In genomic region chr3:40237892-40238571, GRCh38 we compare ENCODE assay signal across 12 cellular contexts.
DNase-seq lines count a peak whose midpoint lies in the region; ATAC-seq, FAIRE-seq and TF ChIP-seq lines count a peak whose summit lies in the region.
"Had no signal": no experiment of that assay in that cellular context is flagged by ENCODE, and none has a peak within 500 bp of the region (broad histone marks: within the 10 kb centered on the region; RNA-seq: fewer than 3 reads in every experiment).

No MANE protein-coding gene starts in this region.

- H3K4me3 ChIP-seq in fibroblast of mammary gland (ENCODE audit: control insufficient read depth, low read depth, low read length): no peak overlapping the region
- no peak overlapping the region for H3K4me3 ChIP-seq in HepG2 (replicated peaks in 1 of 3; ENCODE audit: insufficient read depth in 1 of 3, low read depth in 2 of 3, low read length in 3 of 3)
- no peak overlapping the region for H3K4me3 ChIP-seq in gastroesophageal sphincter
- H3K4me3 ChIP-seq in effector memory CD4-positive, alpha-beta T cell (ENCODE audit: insufficient read depth, low read depth, low read length, poor library complexity, severe bottlenecking): no peak overlapping the region
- H3K4me3 ChIP-seq: BLaER1 treated with 17β-estradiol and CSF1 and Interleukin-3, amounts not matched to agents 10 nM and 100 nM; gastrocnemius medialis had no signal

- TF ChIP-seq POLR2A in HepG2 (IDR thresholded peaks at IDR 0.05; ENCODE audit: insufficient read depth in 1 of 2, low read depth in 2 of 2, low read length in 2 of 2) (no peak), gastroesophageal sphincter (IDR thresholded peaks at IDR 0.05) (no peak)

- H3K27ac ChIP-seq in HepG2 (ENCODE audit: extremely low read length, insufficient read depth, low read length): no peak overlapping the region
- no peak overlapping the region for H3K27ac ChIP-seq in gastroesophageal sphincter
- H3K27ac ChIP-seq in effector memory CD4-positive, alpha-beta T cell (ENCODE audit: insufficient read depth, low read length, poor library complexity, severe bottlenecking): no peak overlapping the region
- H3K27ac ChIP-seq: BLaER1 treated with 17β-estradiol and CSF1 and Interleukin-3, amounts not matched to agents 10 nM and 100 nM; gastrocnemius medialis had no signal

- no peak for TF ChIP-seq EP300 in HepG2 (IDR thresholded peaks at IDR 0.05; ENCODE audit: low read depth in 2 of 2, low read length in 2 of 2)
- no peak for TF ChIP-seq EP300 in HepG2 (CRISPR knock-in tag; IDR thresholded peaks at IDR 0.05; ENCODE audit: borderline replicate concordance)
- no peak for TF ChIP-seq EP300 in gastroesophageal sphincter (IDR thresholded peaks at IDR 0.05)

- no peaks in the 10 kb centered on the region for H3K36me3 ChIP-seq in HepG2 (replicated peaks in 1 of 2; ENCODE audit: control insufficient read depth in 1 of 2, insufficient read depth in 2 of 2, low read length in 2 of 2)
- peaks cover 0 to 21% of the 10 kb centered on the region in 2 donors for H3K36me3 ChIP-seq in gastroesophageal sphincter
- no peaks in the 10 kb centered on the region for H3K36me3 ChIP-seq in effector memory CD4-positive, alpha-beta T cell (ENCODE audit: control insufficient read depth, insufficient read depth, low read length)
- H3K36me3 ChIP-seq: BLaER1 treated with 17β-estradiol and CSF1 and Interleukin-3, amounts not matched to agents 10 nM and 100 nM; gastrocnemius medialis had no signal

- peak; percentile 11 for DNase-seq in AG08395 (ENCODE audit: low spot score)
- peak; percentile 16 for DNase-seq in RKO (ENCODE audit: low spot score)
- peak; percentile 30 for DNase-seq in fibroblast of mammary gland (ENCODE audit: low read depth)
- no peak for DNase-seq in HepG2 (ENCODE audit: low spot score)
- DNase-seq in NCI-H1694 treated with DMSO at 0.1 percent for 48 hours (lab: John Stamatoyannopoulos, UW): no peak
- no peak for DNase-seq in effector memory CD4-positive, alpha-beta T cell
- no peak for DNase-seq in RPMI8226
- DNase-seq: activated CD4-positive, alpha-beta T cell treated with anti-CD3 and anti-CD28 coated beads for 36 hours; gastrocnemius medialis; NCI-H1092 had no signal

- CTCF ChIA-PET in HepG2 (lab: Yijun Ruan, JAX; ENCODE audit: low intra/inter-chr PET ratio, low total read pairs): no interaction called here

- in situ Hi-C loops in HepG2 (cut with HindIII; ENCODE audit: extremely low pct_ligation_motif_present, low pct_unique_long_range_greater_than_20kb): no loop called here

- H3K4me2 ChIP-seq in HepG2 (ENCODE audit: low read depth, low read length): no peak overlapping the region
- H3K4me2 ChIP-seq: BLaER1 treated with 17β-estradiol and CSF1 and Interleukin-3, amounts not matched to agents 10 nM and 100 nM had no signal

- no peaks in the 10 kb centered on the region for H3K79me2 ChIP-seq in HepG2 (ENCODE audit: insufficient read depth, low read length)

- 71% methylated on average over 8 of the region's 8 CpGs for WGBS in HepG2 (ENCODE audit: low lambda C conversion rate)
- WGBS in gastroesophageal sphincter (ENCODE audit: low coverage in 1 of 2), 2 donors: 37 to 82% methylated on average over 4 of the region's 8 CpGs

- no peaks in the 10 kb centered on the region for H3K27me3 ChIP-seq in HepG2 (ENCODE audit: control insufficient read depth in 1 of 2, insufficient read depth in 2 of 2, low read length in 2 of 2)
- H3K27me3 ChIP-seq in gastroesophageal sphincter: no peaks in the 10 kb centered on the region
- no peaks in the 10 kb centered on the region for H3K27me3 ChIP-seq in effector memory CD4-positive, alpha-beta T cell (replicated peaks; ENCODE audit: control insufficient read depth, insufficient read depth, low read length, poor library complexity, severe bottlenecking)
- H3K27me3 ChIP-seq: BLaER1 treated with 17β-estradiol and CSF1 and Interleukin-3, amounts not matched to agents 10 nM and 100 nM; gastrocnemius medialis had no signal

- H4K20me1 ChIP-seq in HepG2 (ENCODE audit: insufficient read depth, low read length): no peaks in the 10 kb centered on the region
- H4K20me1 ChIP-seq: BLaER1 treated with 17β-estradiol and CSF1 and Interleukin-3, amounts not matched to agents 10 nM and 100 nM had no signal

- H3K9ac ChIP-seq in HepG2 (ENCODE audit: insufficient read depth, low read depth, low read length): no peak overlapping the region
- H3K9ac ChIP-seq: BLaER1 treated with 17β-estradiol and CSF1 and Interleukin-3, amounts not matched to agents 10 nM and 100 nM had no signal

- POLR2A ChIA-PET in HepG2 (lab: Yijun Ruan, JAX): no interaction called here

- no peak for FAIRE-seq in HepG2 (lab: Jason Lieb, UNC)

- H3K9me3 ChIP-seq in HepG2 (ENCODE audit: low read length): no peaks in the 10 kb centered on the region
- H3K9me3 ChIP-seq in gastroesophageal sphincter: no peaks in the 10 kb centered on the region
- no peaks in the 10 kb centered on the region for H3K9me3 ChIP-seq in effector memory CD4-positive, alpha-beta T cell (ENCODE audit: control insufficient read depth, low read length)
- H3K9me3 ChIP-seq: gastrocnemius medialis had no signal

- no peak for TF ChIP-seq RAD21 in HepG2 (CRISPR knock-in tag; IDR thresholded peaks at IDR 0.05)

- no peaks in the 10 kb centered on the region for H3K4me1 ChIP-seq in HepG2 (ENCODE audit: insufficient read depth, low read length)
- no peaks in the 10 kb centered on the region for H3K4me1 ChIP-seq in gastroesophageal sphincter
- H3K4me1 ChIP-seq in effector memory CD4-positive, alpha-beta T cell (ENCODE audit: control insufficient read depth, insufficient read depth, low read length, poor library complexity, severe bottlenecking): no peaks in the 10 kb centered on the region
- H3K4me1 ChIP-seq: BLaER1 treated with 17β-estradiol and CSF1 and Interleukin-3, amounts not matched to agents 10 nM and 100 nM; gastrocnemius medialis had no signal

- peak; percentile 89 for ATAC-seq in HepG2
- ATAC-seq in gastroesophageal sphincter: no peak
- ATAC-seq: activated CD4-positive, alpha-beta T cell treated with anti-CD3 and anti-CD28 coated beads for 36 hours; gastrocnemius medialis had no signal

- no peak overlapping the region for H2AFZ ChIP-seq in HepG2 (ENCODE audit: low read length)

- peak; percentile 32 for TF ChIP-seq CTCF in fibroblast of mammary gland (conservative IDR thresholded peaks at IDR 0.05; ENCODE audit: control insufficient read depth, insufficient read depth, low read depth, low read length)
- TF ChIP-seq CTCF in HepG2 (CRISPR knock-in tag; IDR thresholded peaks at IDR 0.05): no peak
- no peak for TF ChIP-seq CTCF in gastroesophageal sphincter (IDR thresholded peaks at IDR 0.05)

- intact Hi-C loops in HepG2 (cut with micrococcal nuclease; ENCODE audit: unreplicated experiment): no loop called here

- BruUV-seq in HepG2 (replicated peaks; lab: Mats Ljungman, UMichigan): no TSS peak

TF ChIP-seq in HepG2, 621 proteins besides CTCF, POLR2A, EP300 and RAD21 (continues in another document):
- TF ChIP-seq HMG20B (CRISPR knock-in tag; conservative IDR thresholded peaks at IDR 0.05): no peak
- no peak for TF ChIP-seq ZNF468 (CRISPR knock-in tag; IDR thresholded peaks at IDR 0.05)
- TF ChIP-seq SP2 (CRISPR knock-in tag; IDR thresholded peaks at IDR 0.05): no peak
- TF ChIP-seq ZBTB33 (CRISPR knock-in tag; IDR thresholded peaks at IDR 0.05): no peak
- no peak for TF ChIP-seq BORCS8-MEF2B (CRISPR knock-in tag; IDR thresholded peaks at IDR 0.05)
- TF ChIP-seq NFE2L1 (CRISPR knock-in tag; IDR thresholded peaks at IDR 0.05; ENCODE audit: borderline replicate concordance): no peak
- no peak for TF ChIP-seq TGIF2 (CRISPR knock-in tag; IDR thresholded peaks at IDR 0.05)
- no peak for TF ChIP-seq ZNF34 (CRISPR knock-in tag; IDR thresholded peaks at IDR 0.05; ENCODE audit: borderline replicate concordance)
- no peak for TF ChIP-seq ZNF766 (CRISPR knock-in tag; IDR thresholded peaks at IDR 0.05; ENCODE audit: borderline replicate concordance)
- TF ChIP-seq MTF2 (CRISPR knock-in tag; IDR thresholded peaks at IDR 0.05; ENCODE audit: borderline replicate concordance): no peak
- TF ChIP-seq MED13 (CRISPR knock-in tag; IDR thresholded peaks at IDR 0.05): no peak
- no peak for TF ChIP-seq NAIF1 (CRISPR knock-in tag; IDR thresholded peaks at IDR 0.05; ENCODE audit: borderline replicate concordance)
- no peak for TF ChIP-seq NFKB2 (CRISPR knock-in tag; IDR thresholded peaks at IDR 0.05; ENCODE audit: borderline replicate concordance)
- no peak for TF ChIP-seq ZNF143 (CRISPR knock-in tag; IDR thresholded peaks at IDR 0.05)
- TF ChIP-seq, protein P1, sequence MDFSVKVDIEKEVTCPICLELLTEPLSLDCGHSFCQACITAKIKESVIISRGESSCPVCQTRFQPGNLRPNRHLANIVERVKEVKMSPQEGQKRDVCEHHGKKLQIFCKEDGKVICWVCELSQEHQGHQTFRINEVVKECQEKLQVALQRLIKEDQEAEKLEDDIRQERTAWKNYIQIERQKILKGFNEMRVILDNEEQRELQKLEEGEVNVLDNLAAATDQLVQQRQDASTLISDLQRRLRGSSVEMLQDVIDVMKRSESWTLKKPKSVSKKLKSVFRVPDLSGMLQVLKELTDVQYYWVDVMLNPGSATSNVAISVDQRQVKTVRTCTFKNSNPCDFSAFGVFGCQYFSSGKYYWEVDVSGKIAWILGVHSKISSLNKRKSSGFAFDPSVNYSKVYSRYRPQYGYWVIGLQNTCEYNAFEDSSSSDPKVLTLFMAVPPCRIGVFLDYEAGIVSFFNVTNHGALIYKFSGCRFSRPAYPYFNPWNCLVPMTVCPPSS (IDR thresholded peaks at IDR 0.05): no peak
- no peak for TF ChIP-seq TCF7L2 (IDR thresholded peaks at IDR 0.05; ENCODE audit: low read depth, low read length)
- TF ChIP-seq RBM39 (IDR thresholded peaks at IDR 0.05; ENCODE audit: low read depth, low read length, poor library complexity, severe bottlenecking): no peak
- TF ChIP-seq CHCHD3 (CRISPR knock-in tag; IDR thresholded peaks at IDR 0.05): no peak

Comparison
In these comparisons a context has a peak if more than half of its experiments do, and no peak if none do; other contexts are left out.
1. DNase-seq: peak in AG08395 (single experiment), RKO (single experiment) and fibroblast of mammary gland (single experiment); none in HepG2 (single experiment), NCI-H1694 treated with DMSO at 0.1 percent for 48 hours (single experiment), effector memory CD4-positive, alpha-beta T cell (0 of 3) and RPMI8226 (single experiment).